ENCODE assay signal across 1 cellular context in genomic region chr11:94895451-94895850, GRCh38.
TF ChIP-seq lines count a peak whose summit lies in the region.

No MANE protein-coding gene starts in this region.

TF ChIP-seq in SK-N-SH treated with all-trans-retinoic acid at 6 μM for 48 hours, 23 proteins besides CTCF, POLR2A, EP300 and RAD21 (continued from another document):
- no peak for TF ChIP-seq TSHZ2 (CRISPR knock-in tag; IDR thresholded peaks at IDR 0.05)
- no peak for TF ChIP-seq ZNF8 (CRISPR knock-in tag; IDR thresholded peaks at IDR 0.05)
- no peak for TF ChIP-seq ESRRG (CRISPR knock-in tag; IDR thresholded peaks at IDR 0.05)
TF ChIP-seq in SK-N-SH treated with all-trans-retinoic acid at 6 μM for 48 hours: peak in this region for 0.
